28 cellular contexts compared by ENCODE assay signal in the genomic region with DNA sequence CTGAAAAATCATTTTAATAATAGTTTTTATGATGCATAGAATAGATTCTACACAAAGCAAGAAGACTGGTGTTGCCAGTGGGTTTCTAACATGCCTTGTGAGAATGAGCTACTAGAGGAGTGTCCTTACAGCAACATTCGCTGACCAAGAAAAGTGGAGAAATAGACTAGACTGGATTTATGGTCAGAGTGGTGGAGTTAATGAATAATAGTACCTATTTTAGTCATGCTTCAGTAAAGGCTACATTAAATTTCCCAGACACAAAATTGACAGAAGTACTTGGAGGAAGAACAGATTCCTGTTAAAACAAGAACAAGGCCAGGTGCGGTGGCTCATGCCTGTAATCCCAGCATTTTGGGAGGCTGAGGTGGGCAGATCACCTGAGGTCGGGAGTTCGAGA.
"Had no signal": no experiment of that assay in that cellular context is flagged by ENCODE, and none has a peak within 500 bp of the region (broad histone marks: within the 10 kb centered on the region; RNA-seq: fewer than 3 reads in every experiment).

No MANE protein-coding gene starts in this region.

- H3K9me3 Mint-ChIP-seq: dendritic cell treated with granulocyte-macrophage colony-stimulating factor and Interleukin-4, amounts not matched to agents 40 ng/mL and 50 ng/mL, for 4 days; WTC11 had no signal

- DNase-seq: activated CD4-positive, alpha-beta memory T cell treated with anti-CD3 and anti-CD28 coated beads, Interleukin-2, amount 10 ng/mL, durations not matched to agents 7 days and 5 days; activated CD4-positive, alpha-beta T cell treated with anti-CD3 and anti-CD28 coated beads for 1 hour; activated CD4-positive, alpha-beta T cell treated with anti-CD3 and anti-CD28 coated beads for 4 hours; activated CD4-positive, alpha-beta T cell treated with anti-CD3 and anti-CD28 coated beads, Interleukin-2, amount 10 ng/mL, durations not matched to agents 7 days and 5 days; activated CD4-positive, alpha-beta T cell treated with anti-CD3 and anti-CD28 coated beads, Interleukin-2, amount 50 U/mL, for 4 hours; activated CD8-positive, alpha-beta memory T cell treated with anti-CD3 and anti-CD28 coated beads, Interleukin-2, amount 50 U/mL, for 48 hours; activated gamma-delta T cell; activated naive CD4-positive, alpha-beta T cell; activated naive CD4-positive, alpha-beta T cell treated with anti-CD3 and anti-CD28 coated beads, Interleukin-2, amount 10 ng/mL, durations not matched to agents 7 days and 5 days; activated naive CD8-positive, alpha-beta T cell treated with anti-CD3 and anti-CD28 coated beads, Interleukin-2, amount 10 ng/mL, durations not matched to agents 7 days and 5 days; activated T-cell treated with anti-CD3 and anti-CD28 coated beads for 4 hours; activated T-cell treated with anti-CD3 and anti-CD28 coated beads, Interleukin-2, amount 50 U/mL, for 24 hours; activated T-cell treated with anti-CD3 and anti-CD28 coated beads, Interleukin-2, amount 50 U/mL, for 72 hours; amniotic stem cell; anterior cingulate cortex; brain microvascular endothelial cell; dorsolateral prefrontal cortex; effector memory CD4-positive, alpha-beta T cell; endodermal cell; foreskin fibroblast; glutamatergic neuron; heart left ventricle; T-helper 1 cell; T-helper 17 cell had no signal

- H3K4me3 Mint-ChIP-seq: activated CD4-positive, alpha-beta memory T cell treated with anti-CD3 and anti-CD28 coated beads, Interleukin-2, amount 10 ng/mL, durations not matched to agents 7 days and 5 days; activated CD4-positive, alpha-beta T cell treated with anti-CD3 and anti-CD28 coated beads, Interleukin-2, amount 10 ng/mL, durations not matched to agents 7 days and 5 days; activated naive CD4-positive, alpha-beta T cell treated with anti-CD3 and anti-CD28 coated beads, Interleukin-2, amount 10 ng/mL, durations not matched to agents 7 days and 5 days; activated naive CD8-positive, alpha-beta T cell treated with anti-CD3 and anti-CD28 coated beads, Interleukin-2, amount 10 ng/mL, durations not matched to agents 7 days and 5 days; activated T-cell treated with anti-CD3 and anti-CD28 coated beads, Interleukin-2, amount 50 U/mL, for 24 hours; central memory CD8-positive, alpha-beta T cell; dendritic cell treated with granulocyte-macrophage colony-stimulating factor and Interleukin-4, amounts not matched to agents 40 ng/mL and 50 ng/mL, for 4 days; endodermal cell; T-helper 17 cell; WTC11 had no signal

- ATAC-seq: activated T-cell treated with anti-CD3 and anti-CD28 coated beads, Interleukin-2, amount 50 U/mL, for 72 hours; esophagus mucosa; heart left ventricle; T-helper 17 cell; WTC11 had no signal

- H3K36me3 Mint-ChIP-seq: WTC11 had no signal

- H3K27ac Mint-ChIP-seq: activated CD4-positive, alpha-beta memory T cell treated with anti-CD3 and anti-CD28 coated beads, Interleukin-2, amount 10 ng/mL, durations not matched to agents 7 days and 5 days; activated CD4-positive, alpha-beta T cell treated with anti-CD3 and anti-CD28 coated beads, Interleukin-2, amount 10 ng/mL, durations not matched to agents 7 days and 5 days; activated naive CD4-positive, alpha-beta T cell treated with anti-CD3 and anti-CD28 coated beads, Interleukin-2, amount 10 ng/mL, durations not matched to agents 7 days and 5 days; activated naive CD8-positive, alpha-beta T cell treated with anti-CD3 and anti-CD28 coated beads, Interleukin-2, amount 10 ng/mL, durations not matched to agents 7 days and 5 days; activated T-cell treated with anti-CD3 and anti-CD28 coated beads, Interleukin-2, amount 50 U/mL, for 24 hours; dendritic cell treated with granulocyte-macrophage colony-stimulating factor and Interleukin-4, amounts not matched to agents 40 ng/mL and 50 ng/mL, for 4 days; endodermal cell; T-helper 17 cell; WTC11 had no signal

- H3K27me3 Mint-ChIP-seq: activated CD4-positive, alpha-beta memory T cell treated with anti-CD3 and anti-CD28 coated beads, Interleukin-2, amount 10 ng/mL, durations not matched to agents 7 days and 5 days; activated CD4-positive, alpha-beta T cell treated with anti-CD3 and anti-CD28 coated beads, Interleukin-2, amount 10 ng/mL, durations not matched to agents 7 days and 5 days; activated naive CD4-positive, alpha-beta T cell treated with anti-CD3 and anti-CD28 coated beads, Interleukin-2, amount 10 ng/mL, durations not matched to agents 7 days and 5 days; activated naive CD8-positive, alpha-beta T cell treated with anti-CD3 and anti-CD28 coated beads, Interleukin-2, amount 10 ng/mL, durations not matched to agents 7 days and 5 days; activated T-cell treated with anti-CD3 and anti-CD28 coated beads, Interleukin-2, amount 50 U/mL, for 24 hours; central memory CD8-positive, alpha-beta T cell; dendritic cell treated with granulocyte-macrophage colony-stimulating factor and Interleukin-4, amounts not matched to agents 40 ng/mL and 50 ng/mL, for 4 days; T-helper 17 cell had no signal
